In genomic region chr14:54933006-54933405, GRCh38 we compare ENCODE assay signal across 20 cellular contexts. TPM values are rescaled to one million over a fixed set of nuclear protein-coding genes. Genes with fewer than 3 reads are reported as not detected.
DNase-seq lines count a peak whose midpoint lies in the region; ATAC-seq, FAIRE-seq and TF ChIP-seq lines count a peak whose summit lies in the region.
"Had no signal": no experiment of that assay in that cellular context is flagged by ENCODE, and none has a peak within 500 bp of the region (broad histone marks: within the 10 kb centered on the region; RNA-seq: fewer than 3 reads in every experiment).

No MANE protein-coding gene starts in this region.

- no peak for DNase-seq in HepG2 (ENCODE audit: low spot score)
- no peak for DNase-seq in right lobe of liver
- peak; percentile 62 for DNase-seq in DMS79 treated with DMSO at 0.1 percent for 48 hours (lab: John Stamatoyannopoulos, UW)
- no peak for DNase-seq in K562 (ENCODE audit: extremely low read depth in 1 of 4, low spot score in 3 of 4)
- no peak for DNase-seq in ACHN
- DNase-seq in cerebellum (ENCODE audit: low spot score) = no peak
- DNase-seq: 8988T; CD4-positive, CD25-positive, alpha-beta regulatory T cell; CD8-positive, alpha-beta memory T cell; DMS53; EL; GDM1; GOT3 had no signal

- H3K27me3 ChIP-seq in HepG2 (ENCODE audit: control insufficient read depth in 1 of 2, insufficient read depth in 2 of 2, low read length in 2 of 2) = no peaks in the 10 kb centered on the region
- no peaks in the 10 kb centered on the region for H3K27me3 ChIP-seq in right lobe of liver
- no peaks in the 10 kb centered on the region for H3K27me3 ChIP-seq in K562 (ENCODE audit: control insufficient read depth in 2 of 2, insufficient read depth in 2 of 2, low read length in 2 of 2)
- H3K27me3 ChIP-seq: BLaER1 had no signal

- CTCF ChIA-PET in HepG2 (lab: Yijun Ruan, JAX; ENCODE audit: low intra/inter-chr PET ratio, low total read pairs) = no interaction called here
- CTCF ChIA-PET in K562 (lab: Yijun Ruan, JAX; ENCODE audit: low intra/inter-chr PET ratio) = no interaction called here

- TF ChIP-seq CTCF in HepG2 (CRISPR knock-in tag; IDR thresholded peaks at IDR 0.05) = no peak
- TF ChIP-seq CTCF in right lobe of liver (IDR thresholded peaks at IDR 0.05) = no peak
- no peak for TF ChIP-seq CTCF in K562 (IDR thresholded peaks at IDR 0.05 in 2 of 3, conservative IDR thresholded peaks at IDR 0.05 in 1 of 3; ENCODE audit: insufficient read depth in 2 of 3, low read depth in 1 of 3, low read length in 3 of 3)

- no peak for TF ChIP-seq EP300 in HepG2 (IDR thresholded peaks at IDR 0.05; ENCODE audit: low read depth in 2 of 2, low read length in 2 of 2)
- no peak for TF ChIP-seq EP300 in HepG2 (CRISPR knock-in tag; IDR thresholded peaks at IDR 0.05; ENCODE audit: borderline replicate concordance)
- no peak for TF ChIP-seq EP300 in K562 (IDR thresholded peaks at IDR 0.05; ENCODE audit: low read length)

- intact Hi-C loops in HepG2 (cut with micrococcal nuclease; ENCODE audit: unreplicated experiment) = no loop called here
- intact Hi-C loops in right lobe of liver (cut with DNase I) = no loop called here
- intact Hi-C loops in K562 (cut with micrococcal nuclease) = no loop called here

- 93% methylated on average over 1 of the region's 1 CpG for WGBS in HepG2 (ENCODE audit: low lambda C conversion rate)
- 57% methylated on average over 1 of the region's 1 CpG for WGBS in right lobe of liver (ENCODE audit: insufficient coverage, low coverage, low lambda C conversion rate, missing lambda C conversion rate)
- WGBS in K562 (ENCODE audit: insufficient coverage, low coverage, missing lambda C conversion rate) = 53% methylated on average over 1 of the region's 1 CpG

- H3K4me2 ChIP-seq in HepG2 (ENCODE audit: low read depth, low read length) (no peak overlapping the region), K562 (ENCODE audit: insufficient read depth, low read length) (no peak overlapping the region)
- H3K4me2 ChIP-seq: BLaER1 had no signal

- no peaks in the 10 kb centered on the region for H3K9me1 ChIP-seq in K562 (ENCODE audit: control insufficient read depth, insufficient read depth, low read length)

- H3K9ac ChIP-seq in HepG2 (ENCODE audit: insufficient read depth, low read depth, low read length) (no peak overlapping the region), K562 (ENCODE audit: insufficient read depth in 1 of 2, low read depth in 2 of 2, low read length in 2 of 2) (no peak overlapping the region)
- H3K9ac ChIP-seq: BLaER1 had no signal

- no peak for TF ChIP-seq POLR2A in HepG2 (IDR thresholded peaks at IDR 0.05; ENCODE audit: insufficient read depth in 1 of 2, low read depth in 2 of 2, low read length in 2 of 2)
- no peak for TF ChIP-seq POLR2A in right lobe of liver (IDR thresholded peaks at IDR 0.05)
- no peak for TF ChIP-seq POLR2A in K562 (conservative IDR thresholded peaks at IDR 0.05)

- no peak for TF ChIP-seq RAD21 in HepG2 (CRISPR knock-in tag; IDR thresholded peaks at IDR 0.05)
- TF ChIP-seq RAD21 in K562 (CRISPR knock-in tag; conservative IDR thresholded peaks at IDR 0.05 in 1 of 2, IDR thresholded peaks at IDR 0.05 in 1 of 2) = no peak

- POLR2A ChIA-PET in HepG2 (lab: Yijun Ruan, JAX) = no interaction called here
- POLR2A ChIA-PET in K562 (lab: Yijun Ruan, JAX) = interaction anchor here (0.7 kb wide), 1 partner anchor 15 kb away, joined by 4 read pairs; no protein-coding TSS in a partner anchor

- no peak for ATAC-seq in HepG2
- ATAC-seq in right lobe of liver = no peak
- no peak for ATAC-seq in K562
- ATAC-seq in GM21367 (IDR thresholded peaks at IDR 0.05; ENCODE audit: unreplicated experiment) = no peak
- ATAC-seq: GM12878 had no signal

- FAIRE-seq in HepG2 (lab: Jason Lieb, UNC) (no peak), K562 (lab: Jason Lieb, UNC) (no peak)
- FAIRE-seq: GM12878, GM19239, H54 had no signal

- H3K4me3 ChIP-seq in HepG2 (replicated peaks in 1 of 3; ENCODE audit: insufficient read depth in 1 of 3, low read depth in 2 of 3, low read length in 3 of 3) (no peak overlapping the region), right lobe of liver (no peak overlapping the region), K562 (no peak overlapping the region)
- H3K4me3 ChIP-seq: BLaER1, GM12878, HAP-1 had no signal

- in situ Hi-C loops in HepG2 (cut with HindIII; ENCODE audit: extremely low pct_ligation_motif_present, low pct_unique_long_range_greater_than_20kb) = no loop called here
- in situ Hi-C loops in K562 (cut with MboI) = no loop called here
- in situ Hi-C loops in ACHN (cut with HindIII; ENCODE audit: low pct_ligation_motif_present, low pct_unique_long_range_greater_than_20kb, low sequenced_read_pairs) = no loop called here

- peaks cover 20% of the 10 kb centered on the region for H3K4me1 ChIP-seq in HepG2 (ENCODE audit: insufficient read depth, low read length)
- no peaks in the 10 kb centered on the region for H3K4me1 ChIP-seq in right lobe of liver
- H3K4me1 ChIP-seq in K562 (replicated peaks in 1 of 2; ENCODE audit: control insufficient read depth in 2 of 2, insufficient read depth in 2 of 2, low read length in 2 of 2) = no peaks in the 10 kb centered on the region
- H3K4me1 ChIP-seq: BLaER1, HAP-1 had no signal

- H4K20me1 ChIP-seq in HepG2 (ENCODE audit: insufficient read depth, low read length) = no peaks in the 10 kb centered on the region
- no peaks in the 10 kb centered on the region for H4K20me1 ChIP-seq in K562 (replicated peaks; ENCODE audit: control insufficient read depth, insufficient read depth, low read length)
- H4K20me1 ChIP-seq: BLaER1 had no signal

- H2AFZ ChIP-seq in HepG2 (ENCODE audit: low read length) (no peak overlapping the region), K562 (ENCODE audit: low read depth, low read length) (no peak overlapping the region)

- H3K9me3 ChIP-seq in HepG2 (ENCODE audit: low read length) (no peaks in the 10 kb centered on the region), right lobe of liver (no peaks in the 10 kb centered on the region), K562 (replicated peaks; ENCODE audit: control insufficient read depth, insufficient read depth, low read depth, low read length) (no peaks in the 10 kb centered on the region)
- H3K9me3 ChIP-seq: BLaER1, HAP-1 had no signal

- no TSS peak for BruUV-seq in HepG2 (replicated peaks; lab: Mats Ljungman, UMichigan)
- BruUV-seq in K562 (replicated peaks; lab: Mats Ljungman, UMichigan) = no TSS peak

- no peaks in the 10 kb centered on the region for H3K79me2 ChIP-seq in HepG2 (ENCODE audit: insufficient read depth, low read length)
- H3K79me2 ChIP-seq in K562 (ENCODE audit: control insufficient read depth, insufficient read depth, low read length) = no peaks in the 10 kb centered on the region

- no peak overlapping the region for H3K27ac ChIP-seq in HepG2 (ENCODE audit: extremely low read length, insufficient read depth, low read length)
- H3K27ac ChIP-seq in right lobe of liver = no peak overlapping the region
- H3K27ac ChIP-seq in K562 (ENCODE audit: extremely low read depth, low read depth, low read length) = no peak overlapping the region
- H3K27ac ChIP-seq: BLaER1, C4-2B had no signal

- H3K36me3 ChIP-seq in HepG2 (replicated peaks in 1 of 2; ENCODE audit: control insufficient read depth in 1 of 2, insufficient read depth in 2 of 2, low read length in 2 of 2) = no peaks in the 10 kb centered on the region
- no peaks in the 10 kb centered on the region for H3K36me3 ChIP-seq in right lobe of liver
- peaks cover 5% of the 10 kb centered on the region; the same call in 1 of the 3 replicates for H3K36me3 ChIP-seq in K562 (ENCODE audit: control insufficient read depth, insufficient read depth, low read length)
- H3K36me3 ChIP-seq: HAP-1 had no signal

RNA-seq across cellular contexts. Expression of gene GCH1, which starts 30.4 kb away (rescaled TPM):
- 25.2 and 33.2 TPM in 2 replicates for total RNA-seq in HepG2 (2016; rRNA removed; fragmentation: Illumina TruSeq; extraction: Trizol)
- 3.4 and 3.8 TPM in 2 replicates for total RNA-seq in HepG2 (2016; cell fraction: cytosol; rRNA removed; fragmentation: Illumina TruSeq; extraction: Trizol; ENCODE audit: low read depth)
- total RNA-seq in HepG2 (2016; cell fraction: insoluble cytoplasmic fraction; rRNA removed; fragmentation: Illumina TruSeq; extraction: Trizol) = 25.3 and 36.5 TPM in 2 replicates
- total RNA-seq in HepG2 (2016; cell fraction: membrane; rRNA removed; fragmentation: Illumina TruSeq; extraction: Trizol) = 13.8 and 15.9 TPM in 2 replicates
- 18.2 and 22.1 TPM in 2 replicates for total RNA-seq in HepG2 (2016; cell fraction: nucleus; rRNA removed; fragmentation: Illumina TruSeq; extraction: Trizol)
- 13.7 and 15.0 TPM in 2 replicates for polyA plus RNA-seq in HepG2 (2011; rRNA removed)
- 9.2 and 12.4 TPM in 2 replicates for polyA plus RNA-seq in HepG2 (2011; cell fraction: cytosol; rRNA removed)
- polyA plus RNA-seq in HepG2 (2011; cell fraction: nucleus; rRNA removed) = 11.5 and 13.2 TPM in 2 replicates
- 13.8 and 16.8 TPM in 2 replicates for polyA plus RNA-seq in HepG2 (2012)
- polyA plus RNA-seq in HepG2 (2016; cell fraction: cytosol; fragmentation: Illumina TruSeq; extraction: Trizol; ENCODE audit: low read depth) = 2.1 and 2.3 TPM in 2 replicates
- 35.3 and 42.9 TPM in 2 replicates for polyA plus RNA-seq in HepG2 (2016; cell fraction: insoluble cytoplasmic fraction; fragmentation: Illumina TruSeq; extraction: Trizol; ENCODE audit: low read depth)
- 10.6 and 11.2 TPM in 2 replicates for polyA plus RNA-seq in HepG2 (2016; cell fraction: membrane; fragmentation: Illumina TruSeq; extraction: Trizol; ENCODE audit: low read depth)
- polyA plus RNA-seq in HepG2 (2016; cell fraction: nucleus; fragmentation: Illumina TruSeq; extraction: Trizol; ENCODE audit: insufficient read depth, low read depth) = 34.6 and 35.3 TPM in 2 replicates
- polyA minus RNA-seq in HepG2 (2011; rRNA and poly(A)+ RNA removed; ENCODE audit: low replicate concordance) = 7.7 and 10.6 TPM in 2 replicates
- 8.9 and 9.9 TPM in 2 replicates for polyA minus RNA-seq in HepG2 (2011; cell fraction: cytosol; rRNA and poly(A)+ RNA removed)
- polyA minus RNA-seq in HepG2 (2011; cell fraction: nucleus; rRNA and poly(A)+ RNA removed) = 11.3 and 23.6 TPM in 2 replicates
- 10 to 100 TPM; 41.5 to 93.6 (median 58.1) TPM for total RNA-seq in right lobe of liver
- 3.8 and 4.0 TPM in 2 replicates for total RNA-seq in K562 (2011; cell fraction: chromatin; rRNA removed; ENCODE audit: low replicate concordance)
- total RNA-seq in K562 (2011; cell fraction: nucleolus; rRNA removed) = 3.8 and 4.1 TPM in 2 replicates
- total RNA-seq in K562 (2011; cell fraction: nucleoplasm; rRNA removed) = 2.9 and 5.3 TPM in 2 replicates
- 5.4 and 6.8 TPM in 2 replicates for total RNA-seq in K562 (2014; rRNA removed)
- 6.5 and 7.9 TPM in 2 replicates for total RNA-seq in K562 (2014; rRNA removed; fragmentation: Illumina TruSeq; extraction: Trizol)
- total RNA-seq in K562 (2015; rRNA removed; fragmentation: Illumina TruSeq; extraction: Trizol) = 3.8 and 4.3 TPM in 2 replicates
- 7.6 and 7.9 TPM in 2 replicates for total RNA-seq in K562 (2021)
- 10.3 and 13.1 TPM in 2 replicates for polyA plus RNA-seq in K562 (2011; rRNA removed)
- polyA plus RNA-seq in K562 (2011; cell fraction: cytosol; rRNA removed) = 3.5 and 4.6 TPM in 2 replicates
- polyA plus RNA-seq in K562 (2011; cell fraction: nucleus; rRNA removed) = 2.3 and 2.4 TPM in 2 replicates
- 4.4 and 7.8 TPM in 2 replicates for polyA plus RNA-seq in K562 (2012)
- polyA plus RNA-seq in K562 (2014; fragmentation: Illumina TruSeq; extraction: Trizol) = 5.1 and 7.3 TPM in 2 replicates
- 1 to 10 TPM; 3.9 to 4.6 TPM for polyA plus RNA-seq in K562 (2014; fragmentation: Nextera tagmentation; extraction: Ambion mirVana)
- 8.4 and 10.6 TPM in 2 replicates for polyA plus RNA-seq in K562 (2014; rRNA removed)
- 6.1 and 6.6 TPM in 2 replicates for polyA minus RNA-seq in K562 (2011; rRNA and poly(A)+ RNA removed)
- 2.9 and 3.7 TPM in 2 replicates for polyA minus RNA-seq in K562 (2011; cell fraction: cytosol; rRNA and poly(A)+ RNA removed)
- 2.4 and 4.7 TPM in 2 replicates for polyA minus RNA-seq in K562 (2011; cell fraction: nucleus; rRNA and poly(A)+ RNA removed)
- 1.8 TPM for total RNA-seq in cerebellum

Comparison
In these comparisons a context has a peak if more than half of its experiments do, and no peak if none do; other contexts are left out.
1. Of the 241 proteins assayed by ChIP-seq in both HepG2 and K562: peak only in HepG2: MAFF and MAFK; only in K562: none; in both: none; in neither: 239.